In genomic region chr6:6918216-6918983, GRCh38 we compare ENCODE assay signal across 8 cellular contexts.
DNase-seq lines count a peak whose midpoint lies in the region; ATAC-seq and TF ChIP-seq lines count a peak whose summit lies in the region.

No MANE protein-coding gene starts in this region.

- peaks cover 0 to 8% of the 10 kb centered on the region in 2 donors for H3K4me1 Mint-ChIP-seq in natural killer cell treated with Interleukin-12 subunit alpha and Interleukin-12 subunit beta and Interleukin-15 and Interleukin-18, amount 100 ng/mL, for 72 hours (ENCODE audit: low read depth in 2 of 2)
- H3K4me1 Mint-ChIP-seq in natural killer cell, result peaks cover 0 to 9% of the 10 kb centered on the region in 2 donors
- peaks cover 52% of the 10 kb centered on the region for H3K4me1 Mint-ChIP-seq in dendritic cell treated with granulocyte-macrophage colony-stimulating factor and Interleukin-4, amounts not matched to agents 40 ng/mL and 50 ng/mL, for 4 days (ENCODE audit: low read depth)

- H3K4me3 Mint-ChIP-seq in natural killer cell treated with Interleukin-12 subunit alpha and Interleukin-12 subunit beta and Interleukin-15 and Interleukin-18, amount 100 ng/mL, for 72 hours, result no peak overlapping the region
- no peak overlapping the region for H3K4me3 Mint-ChIP-seq in natural killer cell
- H3K4me3 Mint-ChIP-seq in dendritic cell treated with granulocyte-macrophage colony-stimulating factor and Interleukin-4, amounts not matched to agents 40 ng/mL and 50 ng/mL, for 4 days, result no peak overlapping the region

- peak; percentile 58 to 67 for ATAC-seq in natural killer cell treated with Interleukin-12 subunit alpha and Interleukin-12 subunit beta and Interleukin-15 and Interleukin-18, amount 100 ng/mL, for 72 hours
- no peak for ATAC-seq in natural killer cell
- ATAC-seq in HG03060 (IDR thresholded peaks at IDR 0.05; ENCODE audit: low read depth, unreplicated experiment), result peak; percentile 80
- no peak for ATAC-seq in HG03097 (IDR thresholded peaks at IDR 0.05; ENCODE audit: low FRiP score, unreplicated experiment)

- intact Hi-C loops in natural killer cell (cut with micrococcal nuclease), result no loop called here
- intact Hi-C loops in dendritic cell treated with granulocyte-macrophage colony-stimulating factor and Interleukin-4, amounts not matched to agents 40 ng/mL and 50 ng/mL, for 4 days (cut with micrococcal nuclease), result loop anchor here (10.0 kb wide), 1 partner anchor 54 kb away; no protein-coding TSS in a partner anchor

- peaks cover 8 to 11% of the 10 kb centered on the region in 2 donors for H3K27me3 Mint-ChIP-seq in natural killer cell treated with Interleukin-12 subunit alpha and Interleukin-12 subunit beta and Interleukin-15 and Interleukin-18, amount 100 ng/mL, for 72 hours
- H3K27me3 Mint-ChIP-seq in natural killer cell (ENCODE audit: low read depth in 2 of 2), result peaks cover 6 to 8% of the 10 kb centered on the region in 2 donors
- H3K27me3 Mint-ChIP-seq in dendritic cell treated with granulocyte-macrophage colony-stimulating factor and Interleukin-4, amounts not matched to agents 40 ng/mL and 50 ng/mL, for 4 days, result no peaks in the 10 kb centered on the region

- no peaks in the 10 kb centered on the region for H3K9me3 Mint-ChIP-seq in natural killer cell treated with Interleukin-12 subunit alpha and Interleukin-12 subunit beta and Interleukin-15 and Interleukin-18, amount 100 ng/mL, for 72 hours
- H3K9me3 Mint-ChIP-seq in natural killer cell, result no peaks in the 10 kb centered on the region
- peaks cover 9% of the 10 kb centered on the region for H3K9me3 Mint-ChIP-seq in dendritic cell treated with granulocyte-macrophage colony-stimulating factor and Interleukin-4, amounts not matched to agents 40 ng/mL and 50 ng/mL, for 4 days

- no peak overlapping the region for H3K27ac Mint-ChIP-seq in natural killer cell treated with Interleukin-12 subunit alpha and Interleukin-12 subunit beta and Interleukin-15 and Interleukin-18, amount 100 ng/mL, for 72 hours
- no peak overlapping the region for H3K27ac Mint-ChIP-seq in natural killer cell
- peak overlapping the region; percentile 37 for H3K27ac Mint-ChIP-seq in dendritic cell treated with granulocyte-macrophage colony-stimulating factor and Interleukin-4, amounts not matched to agents 40 ng/mL and 50 ng/mL, for 4 days

- DNase-seq in natural killer cell treated with Interleukin-12 subunit alpha and Interleukin-12 subunit beta and Interleukin-15 and Interleukin-18, amount 100 ng/mL, for 72 hours (ENCODE audit: low spot score), result no peak
- DNase-seq in natural killer cell (no peak), SIG-M5 treated with dmso at 0.1 percent for 504 hours (lab: John Stamatoyannopoulos, UW; ENCODE audit: unreplicated experiment) (peak; percentile 74), NCI-H748 treated with DMSO at 0.1 percent for 48 hours (lab: John Stamatoyannopoulos, UW) (no peak)
- peak; percentile 50 to 66 for DNase-seq in stimulated activated CD8-positive, alpha-beta memory T cell treated with anti-CD3 and anti-CD28 coated beads, Interleukin-2, amount 100 ng/mL, for 48 hours (ENCODE audit: low read depth in 2 of 2)

- no peak for TF ChIP-seq CTCF in natural killer cell (IDR thresholded peaks at IDR 0.05)

- no peaks in the 10 kb centered on the region for H3K36me3 Mint-ChIP-seq in natural killer cell treated with Interleukin-12 subunit alpha and Interleukin-12 subunit beta and Interleukin-15 and Interleukin-18, amount 100 ng/mL, for 72 hours
- no peaks in the 10 kb centered on the region for H3K36me3 Mint-ChIP-seq in natural killer cell
- H3K36me3 Mint-ChIP-seq in dendritic cell treated with granulocyte-macrophage colony-stimulating factor and Interleukin-4, amounts not matched to agents 40 ng/mL and 50 ng/mL, for 4 days (ENCODE audit: low read depth), result no peaks in the 10 kb centered on the region

Comparison
In these comparisons a context has a peak if more than half of its experiments do, and no peak if none do; other contexts are left out.
1. ATAC-seq: peak in natural killer cell treated with Interleukin-12 subunit alpha and Interleukin-12 subunit beta and Interleukin-15 and Interleukin-18, amount 100 ng/mL, for 72 hours (2 of 2) and HG03060 (single experiment); none in natural killer cell (0 of 3) and HG03097 (single experiment).
2. DNase-seq: peak in SIG-M5 treated with dmso at 0.1 percent for 504 hours (single experiment) and stimulated activated CD8-positive, alpha-beta memory T cell treated with anti-CD3 and anti-CD28 coated beads, Interleukin-2, amount 100 ng/mL, for 48 hours (2 of 2); none in natural killer cell treated with Interleukin-12 subunit alpha and Interleukin-12 subunit beta and Interleukin-15 and Interleukin-18, amount 100 ng/mL, for 72 hours (single experiment), natural killer cell (single experiment) and NCI-H748 treated with DMSO at 0.1 percent for 48 hours (single experiment).